Comparison of ENCODE assay signal across 8 cellular contexts in genomic region chr20:39289316-39289715, GRCh38.
DNase-seq lines count a peak whose midpoint lies in the region; ATAC-seq, FAIRE-seq and TF ChIP-seq lines count a peak whose summit lies in the region.
"Had no signal": no experiment of that assay in that cellular context is flagged by ENCODE, and none has a peak within 500 bp of the region (broad histone marks: within the 10 kb centered on the region; RNA-seq: fewer than 3 reads in every experiment).

No MANE protein-coding gene starts in this region.

- H3K27me3 Mint-ChIP-seq in activated B cell treated with CpG ODN at 0.5 μM for 24 hours (no peaks in the 10 kb centered on the region), nephron progenitor cell (ENCODE audit: low read depth, poor library complexity) (peaks cover 36% of the 10 kb centered on the region)

- no peak overlapping the region for H3K4me3 ChIP-seq in GM12864 (ENCODE audit: low read depth, low read length)

- DNase-seq in GM12864 (ENCODE audit: low read depth) = no peak
- DNase-seq in HTR-8/SVneo (ENCODE audit: insufficient read length, low spot score) = no peak
- no peak for DNase-seq in activated B cell treated with CpG ODN at 0.5 μM for 24 hours
- no peak for DNase-seq in nephron progenitor cell
- no peak for DNase-seq in activated gamma-delta T cell (lab: John Stamatoyannopoulos, UW)
- DNase-seq in NCI-H1105 treated with DMSO at 0.1 percent for 48 hours (lab: John Stamatoyannopoulos, UW) = no peak
- DNase-seq in inferior parietal cortex (ENCODE audit: extremely low spot score) = no peak
- DNase-seq: activated T-cell treated with anti-CD3 and anti-CD28 coated beads, Interleukin-2, amount 50 U/mL, for 48 hours had no signal

- peak; percentile 65 for FAIRE-seq in HTR-8/SVneo (lab: Jason Lieb, UNC)

- H3K36me3 Mint-ChIP-seq in activated B cell treated with CpG ODN at 0.5 μM for 24 hours (ENCODE audit: low read depth) = no peaks in the 10 kb centered on the region
- H3K36me3 Mint-ChIP-seq in nephron progenitor cell (ENCODE audit: low read depth) = peaks cover 12% of the 10 kb centered on the region

- ATAC-seq in activated B cell treated with CpG ODN at 0.5 μM for 24 hours (ENCODE audit: low read depth) = peak; percentile 47

- peaks cover 2% of the 10 kb centered on the region for H3K4me1 Mint-ChIP-seq in activated B cell treated with CpG ODN at 0.5 μM for 24 hours
- H3K4me1 Mint-ChIP-seq in nephron progenitor cell = no peaks in the 10 kb centered on the region

- H3K4me3 Mint-ChIP-seq in activated B cell treated with CpG ODN at 0.5 μM for 24 hours (no peak overlapping the region), nephron progenitor cell (no peak overlapping the region)

- peak; percentile 61 for TF ChIP-seq CTCF in GM12864 (IDR thresholded peaks at IDR 0.05; ENCODE audit: low read depth, low read length, missing control alignments)
- no peak for TF ChIP-seq CTCF in activated B cell treated with CpG ODN at 0.5 μM for 24 hours (IDR thresholded peaks at IDR 0.05)
- peak; percentile 16 for TF ChIP-seq CTCF in nephron progenitor cell (IDR thresholded peaks at IDR 0.05)

- POLR2A ChIA-PET in activated B cell treated with CpG ODN at 0.5 μM for 24 hours (lab: Charles Lee) = no interaction called here

- H3K9me3 Mint-ChIP-seq in activated B cell treated with CpG ODN at 0.5 μM for 24 hours = peaks cover 2% of the 10 kb centered on the region
- peaks cover 57% of the 10 kb centered on the region for H3K9me3 Mint-ChIP-seq in nephron progenitor cell

- intact Hi-C loops in activated B cell treated with CpG ODN at 0.5 μM for 24 hours (cut with micrococcal nuclease) = loop anchor here (1.0 to 2.0 kb wide), 4 partner anchors 109 to 585 kb away; no protein-coding TSS in a partner anchor

- H3K27ac Mint-ChIP-seq in activated B cell treated with CpG ODN at 0.5 μM for 24 hours = no peak overlapping the region
- no peak overlapping the region for H3K27ac Mint-ChIP-seq in nephron progenitor cell

- CTCF ChIA-PET in activated B cell treated with CpG ODN at 0.5 μM for 24 hours (lab: Charles Lee) = interaction anchor here (1.0 to 4.9 kb wide), 7 partner anchors 20 to 584 kb away, joined by 3 to 31 read pairs (median 4); no protein-coding TSS in a partner anchor
